ENCODE assay signal across 1 cellular context in the genomic region with DNA sequence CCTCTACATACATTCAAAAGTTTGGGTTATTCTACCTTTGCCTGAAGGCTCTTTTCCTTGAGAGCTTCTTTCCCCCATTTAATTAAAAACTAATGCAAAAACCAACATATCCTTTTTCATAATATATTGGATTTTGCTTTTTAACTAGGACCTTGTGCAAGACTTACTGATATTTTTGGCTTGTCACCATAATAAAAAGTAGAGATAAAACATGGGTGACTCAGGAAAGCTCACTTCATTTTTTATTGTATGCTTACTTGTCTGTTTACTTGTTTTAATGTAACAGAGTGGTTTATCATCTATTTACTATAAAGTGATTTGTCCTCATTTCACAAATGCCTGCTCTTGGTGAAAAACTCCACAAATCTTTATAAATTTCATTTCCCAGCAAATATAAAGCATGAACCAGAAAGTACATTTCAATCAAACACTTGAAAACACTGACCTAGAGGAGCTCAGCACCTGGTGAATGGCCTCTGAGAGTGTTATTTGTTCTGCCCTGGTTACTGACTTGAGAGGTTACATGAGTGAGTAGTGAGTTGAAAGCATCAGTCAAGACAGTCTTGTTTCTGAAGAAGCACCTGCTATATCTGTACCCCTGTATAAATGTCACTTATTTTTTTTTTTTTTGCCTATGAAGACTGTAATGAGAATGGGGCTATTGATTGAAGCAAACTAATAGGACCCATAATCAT.
TF ChIP-seq lines count a peak whose summit lies in the region.

No MANE protein-coding gene starts in this region.

TF ChIP-seq in GM23338, 12 proteins besides CTCF, POLR2A, EP300 and RAD21:
- TF ChIP-seq, protein P1, sequence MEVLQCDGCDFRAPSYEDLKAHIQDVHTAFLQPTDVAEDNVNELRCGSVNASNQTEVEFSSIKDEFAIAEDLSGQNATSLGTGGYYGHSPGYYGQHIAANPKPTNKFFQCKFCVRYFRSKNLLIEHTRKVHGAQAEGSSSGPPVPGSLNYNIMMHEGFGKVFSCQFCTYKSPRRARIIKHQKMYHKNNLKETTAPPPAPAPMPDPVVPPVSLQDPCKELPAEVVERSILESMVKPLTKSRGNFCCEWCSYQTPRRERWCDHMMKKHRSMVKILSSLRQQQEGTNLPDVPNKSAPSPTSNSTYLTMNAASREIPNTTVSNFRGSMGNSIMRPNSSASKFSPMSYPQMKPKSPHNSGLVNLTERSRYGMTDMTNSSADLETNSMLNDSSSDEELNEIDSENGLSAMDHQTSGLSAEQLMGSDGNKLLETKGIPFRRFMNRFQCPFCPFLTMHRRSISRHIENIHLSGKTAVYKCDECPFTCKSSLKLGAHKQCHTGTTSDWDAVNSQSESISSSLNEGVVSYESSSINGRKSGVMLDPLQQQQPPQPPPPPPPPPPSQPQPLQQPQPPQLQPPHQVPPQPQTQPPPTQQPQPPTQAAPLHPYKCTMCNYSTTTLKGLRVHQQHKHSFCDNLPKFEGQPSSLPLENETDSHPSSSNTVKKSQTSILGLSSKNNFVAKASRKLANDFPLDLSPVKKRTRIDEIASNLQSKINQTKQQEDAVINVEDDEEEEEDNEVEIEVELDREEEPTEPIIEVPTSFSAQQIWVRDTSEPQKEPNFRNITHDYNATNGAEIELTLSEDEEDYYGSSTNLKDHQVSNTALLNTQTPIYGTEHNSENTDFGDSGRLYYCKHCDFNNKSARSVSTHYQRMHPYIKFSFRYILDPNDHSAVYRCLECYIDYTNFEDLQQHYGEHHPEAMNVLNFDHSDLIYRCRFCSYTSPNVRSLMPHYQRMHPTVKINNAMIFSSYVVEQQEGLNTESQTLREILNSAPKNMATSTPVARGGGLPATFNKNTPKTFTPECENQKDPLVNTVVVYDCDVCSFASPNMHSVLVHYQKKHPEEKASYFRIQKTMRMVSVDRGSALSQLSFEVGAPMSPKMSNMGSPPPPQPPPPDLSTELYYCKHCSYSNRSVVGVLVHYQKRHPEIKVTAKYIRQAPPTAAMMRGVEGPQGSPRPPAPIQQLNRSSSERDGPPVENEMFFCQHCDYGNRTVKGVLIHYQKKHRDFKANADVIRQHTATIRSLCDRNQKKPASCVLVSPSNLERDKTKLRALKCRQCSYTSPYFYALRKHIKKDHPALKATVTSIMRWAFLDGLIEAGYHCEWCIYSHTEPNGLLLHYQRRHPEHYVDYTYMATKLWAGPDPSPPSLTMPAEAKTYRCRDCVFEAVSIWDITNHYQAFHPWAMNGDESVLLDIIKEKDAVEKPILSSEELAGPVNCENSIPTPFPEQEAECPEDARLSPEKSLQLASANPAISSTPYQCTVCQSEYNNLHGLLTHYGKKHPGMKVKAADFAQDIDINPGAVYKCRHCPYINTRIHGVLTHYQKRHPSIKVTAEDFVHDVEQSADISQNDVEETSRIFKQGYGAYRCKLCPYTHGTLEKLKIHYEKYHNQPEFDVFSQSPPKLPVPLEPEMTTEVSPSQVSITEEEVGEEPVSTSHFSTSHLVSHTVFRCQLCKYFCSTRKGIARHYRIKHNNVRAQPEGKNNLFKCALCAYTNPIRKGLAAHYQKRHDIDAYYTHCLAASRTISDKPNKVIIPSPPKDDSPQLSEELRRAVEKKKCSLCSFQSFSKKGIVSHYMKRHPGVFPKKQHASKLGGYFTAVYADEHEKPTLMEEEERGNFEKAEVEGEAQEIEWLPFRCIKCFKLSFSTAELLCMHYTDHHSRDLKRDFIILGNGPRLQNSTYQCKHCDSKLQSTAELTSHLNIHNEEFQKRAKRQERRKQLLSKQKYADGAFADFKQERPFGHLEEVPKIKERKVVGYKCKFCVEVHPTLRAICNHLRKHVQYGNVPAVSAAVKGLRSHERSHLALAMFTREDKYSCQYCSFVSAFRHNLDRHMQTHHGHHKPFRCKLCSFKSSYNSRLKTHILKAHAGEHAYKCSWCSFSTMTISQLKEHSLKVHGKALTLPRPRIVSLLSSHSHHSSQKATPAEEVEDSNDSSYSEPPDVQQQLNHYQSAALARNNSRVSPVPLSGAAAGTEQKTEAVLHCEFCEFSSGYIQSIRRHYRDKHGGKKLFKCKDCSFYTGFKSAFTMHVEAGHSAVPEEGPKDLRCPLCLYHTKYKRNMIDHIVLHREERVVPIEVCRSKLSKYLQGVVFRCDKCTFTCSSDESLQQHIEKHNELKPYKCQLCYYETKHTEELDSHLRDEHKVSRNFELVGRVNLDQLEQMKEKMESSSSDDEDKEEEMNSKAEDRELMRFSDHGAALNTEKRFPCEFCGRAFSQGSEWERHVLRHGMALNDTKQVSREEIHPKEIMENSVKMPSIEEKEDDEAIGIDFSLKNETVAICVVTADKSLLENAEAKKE (CRISPR knock-in tag; IDR thresholded peaks at IDR 0.05) = no peak
- TF ChIP-seq POLR2AphosphoS5 (IDR thresholded peaks at IDR 0.05; ENCODE audit: low read depth) (no peak), EZH2phosphoT487 (IDR thresholded peaks at IDR 0.05; ENCODE audit: unreplicated experiment) (no peak), ZNF114 (CRISPR knock-in tag; IDR thresholded peaks at IDR 0.05) (no peak), JUNB (IDR thresholded peaks at IDR 0.05; ENCODE audit: unreplicated experiment) (no peak), EZH2 (IDR thresholded peaks at IDR 0.05; ENCODE audit: low read depth, unreplicated experiment) (no peak), CREB1 (CRISPR knock-in tag; IDR thresholded peaks at IDR 0.05; ENCODE audit: low read depth) (no peak), STAT1 (IDR thresholded peaks at IDR 0.05; ENCODE audit: unreplicated experiment) (no peak), NANOG (IDR thresholded peaks at IDR 0.05; ENCODE audit: borderline replicate concordance) (no peak), ZNF331 (CRISPR knock-in tag; IDR thresholded peaks at IDR 0.05; ENCODE audit: low read depth) (no peak)
- TF ChIP-seq, protein P2, sequence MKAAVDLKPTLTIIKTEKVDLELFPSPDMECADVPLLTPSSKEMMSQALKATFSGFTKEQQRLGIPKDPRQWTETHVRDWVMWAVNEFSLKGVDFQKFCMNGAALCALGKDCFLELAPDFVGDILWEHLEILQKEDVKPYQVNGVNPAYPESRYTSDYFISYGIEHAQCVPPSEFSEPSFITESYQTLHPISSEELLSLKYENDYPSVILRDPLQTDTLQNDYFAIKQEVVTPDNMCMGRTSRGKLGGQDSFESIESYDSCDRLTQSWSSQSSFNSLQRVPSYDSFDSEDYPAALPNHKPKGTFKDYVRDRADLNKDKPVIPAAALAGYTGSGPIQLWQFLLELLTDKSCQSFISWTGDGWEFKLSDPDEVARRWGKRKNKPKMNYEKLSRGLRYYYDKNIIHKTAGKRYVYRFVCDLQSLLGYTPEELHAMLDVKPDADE (IDR thresholded peaks at IDR 0.05) = no peak
- TF ChIP-seq, protein P3, sequence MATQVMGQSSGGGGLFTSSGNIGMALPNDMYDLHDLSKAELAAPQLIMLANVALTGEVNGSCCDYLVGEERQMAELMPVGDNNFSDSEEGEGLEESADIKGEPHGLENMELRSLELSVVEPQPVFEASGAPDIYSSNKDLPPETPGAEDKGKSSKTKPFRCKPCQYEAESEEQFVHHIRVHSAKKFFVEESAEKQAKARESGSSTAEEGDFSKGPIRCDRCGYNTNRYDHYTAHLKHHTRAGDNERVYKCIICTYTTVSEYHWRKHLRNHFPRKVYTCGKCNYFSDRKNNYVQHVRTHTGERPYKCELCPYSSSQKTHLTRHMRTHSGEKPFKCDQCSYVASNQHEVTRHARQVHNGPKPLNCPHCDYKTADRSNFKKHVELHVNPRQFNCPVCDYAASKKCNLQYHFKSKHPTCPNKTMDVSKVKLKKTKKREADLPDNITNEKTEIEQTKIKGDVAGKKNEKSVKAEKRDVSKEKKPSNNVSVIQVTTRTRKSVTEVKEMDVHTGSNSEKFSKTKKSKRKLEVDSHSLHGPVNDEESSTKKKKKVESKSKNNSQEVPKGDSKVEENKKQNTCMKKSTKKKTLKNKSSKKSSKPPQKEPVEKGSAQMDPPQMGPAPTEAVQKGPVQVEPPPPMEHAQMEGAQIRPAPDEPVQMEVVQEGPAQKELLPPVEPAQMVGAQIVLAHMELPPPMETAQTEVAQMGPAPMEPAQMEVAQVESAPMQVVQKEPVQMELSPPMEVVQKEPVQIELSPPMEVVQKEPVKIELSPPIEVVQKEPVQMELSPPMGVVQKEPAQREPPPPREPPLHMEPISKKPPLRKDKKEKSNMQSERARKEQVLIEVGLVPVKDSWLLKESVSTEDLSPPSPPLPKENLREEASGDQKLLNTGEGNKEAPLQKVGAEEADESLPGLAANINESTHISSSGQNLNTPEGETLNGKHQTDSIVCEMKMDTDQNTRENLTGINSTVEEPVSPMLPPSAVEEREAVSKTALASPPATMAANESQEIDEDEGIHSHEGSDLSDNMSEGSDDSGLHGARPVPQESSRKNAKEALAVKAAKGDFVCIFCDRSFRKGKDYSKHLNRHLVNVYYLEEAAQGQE (IDR thresholded peaks at IDR 0.05; ENCODE audit: unreplicated experiment) = no peak
